9 cellular contexts compared by ENCODE assay signal in the genomic region with DNA sequence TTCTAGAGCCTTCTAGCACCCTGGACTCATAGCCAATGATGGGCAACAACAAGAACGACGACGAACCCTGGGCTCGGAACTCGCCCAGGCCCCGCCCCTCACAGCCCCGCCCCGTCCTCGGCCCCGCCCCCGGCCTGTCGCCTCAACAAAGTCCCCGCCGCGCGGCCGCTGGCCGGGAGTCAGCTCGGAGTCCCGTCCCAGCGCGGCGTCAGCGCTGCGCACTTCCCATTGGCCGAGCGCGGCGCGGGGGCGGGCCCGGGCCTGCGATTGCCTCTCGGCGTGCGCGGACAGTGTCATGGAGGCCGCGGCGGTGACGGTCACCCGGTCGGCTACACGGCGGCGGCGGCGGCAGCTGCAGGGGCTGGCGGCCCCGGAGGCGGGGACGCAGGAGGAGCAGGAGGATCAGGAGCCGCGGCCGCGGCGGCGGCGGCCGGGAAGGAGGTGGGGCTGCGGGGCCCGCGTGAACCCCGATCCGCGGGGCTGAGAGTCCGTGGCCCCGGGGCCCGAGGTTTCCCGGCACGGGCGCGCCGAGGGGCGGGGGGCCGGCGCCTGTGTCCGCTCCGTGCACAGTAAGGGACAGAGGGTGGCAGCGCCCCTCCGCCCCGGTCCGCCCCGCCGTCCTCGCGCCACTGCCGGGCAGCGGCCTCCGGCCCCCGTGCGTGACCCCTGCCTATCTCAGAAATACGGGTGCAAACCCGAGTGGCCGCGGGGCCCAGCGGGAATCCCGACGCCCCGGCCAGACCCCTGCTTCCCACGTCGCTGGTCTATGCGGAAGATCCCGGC. TPM values are rescaled to one million over a fixed set of nuclear protein-coding genes. Genes with fewer than 3 reads are reported as not detected.
DNase-seq lines count a peak whose midpoint lies in the region; ATAC-seq, FAIRE-seq and TF ChIP-seq lines count a peak whose summit lies in the region.
"Had no signal": no experiment of that assay in that cellular context is flagged by ENCODE, and none has a peak within 500 bp of the region (broad histone marks: within the 10 kb centered on the region; RNA-seq: fewer than 3 reads in every experiment).

A gene with protein sequence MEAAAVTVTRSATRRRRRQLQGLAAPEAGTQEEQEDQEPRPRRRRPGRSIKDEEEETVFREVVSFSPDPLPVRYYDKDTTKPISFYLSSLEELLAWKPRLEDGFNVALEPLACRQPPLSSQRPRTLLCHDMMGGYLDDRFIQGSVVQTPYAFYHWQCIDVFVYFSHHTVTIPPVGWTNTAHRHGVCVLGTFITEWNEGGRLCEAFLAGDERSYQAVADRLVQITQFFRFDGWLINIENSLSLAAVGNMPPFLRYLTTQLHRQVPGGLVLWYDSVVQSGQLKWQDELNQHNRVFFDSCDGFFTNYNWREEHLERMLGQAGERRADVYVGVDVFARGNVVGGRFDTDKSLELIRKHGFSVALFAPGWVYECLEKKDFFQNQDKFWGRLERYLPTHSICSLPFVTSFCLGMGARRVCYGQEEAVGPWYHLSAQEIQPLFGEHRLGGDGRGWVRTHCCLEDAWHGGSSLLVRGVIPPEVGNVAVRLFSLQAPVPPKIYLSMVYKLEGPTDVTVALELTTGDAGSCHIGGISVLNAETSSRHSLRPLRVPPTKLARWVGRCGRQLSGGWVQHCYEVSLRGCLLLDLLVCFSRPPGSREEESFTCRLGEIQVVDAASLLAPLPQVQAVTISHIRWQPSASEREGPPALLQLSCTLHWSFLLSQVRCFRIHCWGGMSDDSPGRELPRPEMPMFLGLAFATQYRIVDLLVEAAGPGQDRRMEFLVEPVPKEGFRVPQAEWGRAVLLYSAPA (plus strand): TSS at position 175 of the 783 bp plus-strand sequence. CDS start 121 bp downstream, at position 296.

- ATAC-seq in GM19372 (IDR thresholded peaks at IDR 0.05; ENCODE audit: low read depth, unreplicated experiment) (peak; percentile 90), HG03521 (IDR thresholded peaks at IDR 0.05; ENCODE audit: unreplicated experiment) (peak; percentile 95), HepG2 (peak; percentile 96)

- H3K36me3 ChIP-seq in BLaER1 (peaks cover 27% of the 10 kb centered on the region), HepG2 (replicated peaks in 1 of 2; ENCODE audit: control insufficient read depth in 1 of 2, insufficient read depth in 2 of 2, low read length in 2 of 2) (peaks cover 5 to 20% of the 10 kb centered on the region in 2 experiments; a peak in 4 of 5 replicates)

- H3K9ac ChIP-seq in BLaER1 (peak within 1 kb of the TSS; percentile 93), HepG2 (ENCODE audit: insufficient read depth, low read depth, low read length) (peak within 1 kb of the TSS; percentile 78)

- TF ChIP-seq CTCF in HepG2 (CRISPR knock-in tag; IDR thresholded peaks at IDR 0.05) = no peak

- in situ Hi-C loops in HepG2 (cut with HindIII; ENCODE audit: extremely low pct_ligation_motif_present, low pct_unique_long_range_greater_than_20kb) = no loop called here

- peak within 1 kb of the TSS; percentile 99 for H3K4me2 ChIP-seq in BLaER1
- peak within 1 kb of the TSS; percentile 94 for H3K4me2 ChIP-seq in HepG2 (ENCODE audit: low read depth, low read length)

- POLR2A ChIA-PET in HepG2 (lab: Yijun Ruan, JAX) = interaction anchor here (0.6 to 4.0 kb wide), 13 partner anchors 9 to 323 kb away, joined by 3 to 95 read pairs (median 4); a partner anchor contains a TSS

- FAIRE-seq in HepG2 (lab: Jason Lieb, UNC) = peak; percentile 32
- FAIRE-seq: TTC549 had no signal

- TF ChIP-seq EP300 in HepG2 (IDR thresholded peaks at IDR 0.05; ENCODE audit: low read depth in 2 of 2, low read length in 2 of 2) (no peak), HepG2 (CRISPR knock-in tag; IDR thresholded peaks at IDR 0.05; ENCODE audit: borderline replicate concordance) (no peak)

- peak; percentile 90 for DNase-seq in NCI-H748 (lab: John Stamatoyannopoulos, UW; ENCODE audit: unreplicated experiment)
- peak; percentile 79 to 86 for DNase-seq in activated CD4-positive, alpha-beta T cell treated with anti-CD3 and anti-CD28 coated beads, Interleukin-2, amount 50 U/mL, for 4 hours
- DNase-seq in dermis blood vessel endothelial cell = peak; percentile 93
- DNase-seq in HepG2 (ENCODE audit: low spot score) = peak; percentile 88
- DNase-seq in stimulated activated CD4-positive, alpha-beta T cell treated with anti-CD3 and anti-CD28 coated beads, Interleukin-2, amount 100 ng/mL, for 4 hours (ENCODE audit: low read depth) = peak; percentile 82

- H2AFZ ChIP-seq in HepG2 (ENCODE audit: low read length) = peak within 1 kb of the TSS; percentile 29

- H3K27ac ChIP-seq in BLaER1 (peak within 1 kb of the TSS; percentile 89), HepG2 (ENCODE audit: extremely low read length, insufficient read depth, low read length) (peak within 1 kb of the TSS; percentile 47)

- peaks cover 5% of the 10 kb centered on the region for H3K79me2 ChIP-seq in HepG2 (ENCODE audit: insufficient read depth, low read length)

- H4K20me1 ChIP-seq in BLaER1 (peaks cover 38% of the 10 kb centered on the region), HepG2 (ENCODE audit: insufficient read depth, low read length) (no peaks in the 10 kb centered on the region)

- intact Hi-C loops in HepG2 (cut with micrococcal nuclease; ENCODE audit: unreplicated experiment) = loop anchor here (5.0 kb wide), 1 partner anchor 58 kb away; no protein-coding TSS in a partner anchor

- peak within 1 kb of the TSS; percentile 97 for H3K4me3 ChIP-seq in BLaER1
- H3K4me3 ChIP-seq in HepG2 (replicated peaks in 1 of 3; ENCODE audit: insufficient read depth in 1 of 3, low read depth in 2 of 3, low read length in 3 of 3) = peak within 1 kb of the TSS; percentile 78 to 87 (median 83)

- TF ChIP-seq POLR2A in HepG2 (IDR thresholded peaks at IDR 0.05; ENCODE audit: insufficient read depth in 1 of 2, low read depth in 2 of 2, low read length in 2 of 2) = peak; percentile 48 to 84; a peak in 3 of 4 replicates

- H3K4me1 ChIP-seq in BLaER1 (peaks cover 29% of the 10 kb centered on the region), HepG2 (ENCODE audit: insufficient read depth, low read length) (peaks cover 41% of the 10 kb centered on the region)

- CTCF ChIA-PET in HepG2 (lab: Yijun Ruan, JAX; ENCODE audit: low intra/inter-chr PET ratio, low total read pairs) = no interaction called here

- 1% methylated on average over 29 of the region's 104 CpGs for WGBS in HepG2 (ENCODE audit: low lambda C conversion rate)

- H3K27me3 ChIP-seq in BLaER1 = no peaks in the 10 kb centered on the region
- H3K27me3 ChIP-seq in HepG2 (ENCODE audit: control insufficient read depth in 1 of 2, insufficient read depth in 2 of 2, low read length in 2 of 2) = peaks cover 0 to 17% of the 10 kb centered on the region in 2 experiments; a peak in 2 of 5 replicates

- H3K9me3 ChIP-seq in BLaER1 (no peaks in the 10 kb centered on the region), HepG2 (ENCODE audit: low read length) (no peaks in the 10 kb centered on the region)

- BruUV-seq in HepG2 (replicated peaks; lab: Mats Ljungman, UMichigan) = no TSS peak

- no peak; the same call in 1 of the 2 replicates for TF ChIP-seq RAD21 in HepG2 (CRISPR knock-in tag; IDR thresholded peaks at IDR 0.05)

TF ChIP-seq in HepG2, 621 proteins besides CTCF, POLR2A, EP300 and RAD21 (continues in another document):
- TF ChIP-seq, protein P1, sequence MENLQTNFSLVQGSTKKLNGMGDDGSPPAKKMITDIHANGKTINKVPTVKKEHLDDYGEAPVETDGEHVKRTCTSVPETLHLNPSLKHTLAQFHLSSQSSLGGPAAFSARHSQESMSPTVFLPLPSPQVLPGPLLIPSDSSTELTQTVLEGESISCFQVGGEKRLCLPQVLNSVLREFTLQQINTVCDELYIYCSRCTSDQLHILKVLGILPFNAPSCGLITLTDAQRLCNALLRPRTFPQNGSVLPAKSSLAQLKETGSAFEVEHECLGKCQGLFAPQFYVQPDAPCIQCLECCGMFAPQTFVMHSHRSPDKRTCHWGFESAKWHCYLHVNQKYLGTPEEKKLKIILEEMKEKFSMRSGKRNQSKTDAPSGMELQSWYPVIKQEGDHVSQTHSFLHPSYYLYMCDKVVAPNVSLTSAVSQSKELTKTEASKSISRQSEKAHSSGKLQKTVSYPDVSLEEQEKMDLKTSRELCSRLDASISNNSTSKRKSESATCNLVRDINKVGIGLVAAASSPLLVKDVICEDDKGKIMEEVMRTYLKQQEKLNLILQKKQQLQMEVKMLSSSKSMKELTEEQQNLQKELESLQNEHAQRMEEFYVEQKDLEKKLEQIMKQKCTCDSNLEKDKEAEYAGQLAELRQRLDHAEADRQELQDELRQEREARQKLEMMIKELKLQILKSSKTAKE (CRISPR knock-in tag; IDR thresholded peaks at IDR 0.05; ENCODE audit: borderline replicate concordance) = no peak
- TF ChIP-seq SIN3A (IDR thresholded peaks at IDR 0.05; ENCODE audit: borderline replicate concordance, low read depth, low read length) (peak; percentile 38; the same call in 1 of the 2 replicates), ZNF577 (CRISPR knock-in tag; IDR thresholded peaks at IDR 0.05; ENCODE audit: borderline replicate concordance, low read depth) (no peak)

RNA-seq across cellular contexts. Expression of the gene that starts here (rescaled TPM):
- total RNA-seq in dermis blood vessel endothelial cell (6.8 and 19.6 TPM in 2 replicates), HepG2 (2016; rRNA removed; fragmentation: Illumina TruSeq; extraction: Trizol) (2.8 and 10.6 TPM in 2 replicates)
- 10.9 and 11.3 TPM in 2 replicates for total RNA-seq in HepG2 (2016; cell fraction: cytosol; rRNA removed; fragmentation: Illumina TruSeq; extraction: Trizol; ENCODE audit: low read depth)
- 2.1 and 11.0 TPM in 2 replicates for total RNA-seq in HepG2 (2016; cell fraction: insoluble cytoplasmic fraction; rRNA removed; fragmentation: Illumina TruSeq; extraction: Trizol)
- total RNA-seq in HepG2 (2016; cell fraction: membrane; rRNA removed; fragmentation: Illumina TruSeq; extraction: Trizol) = 4.0 and 4.4 TPM in 2 replicates
- 17.7 and 21.9 TPM in 2 replicates for total RNA-seq in HepG2 (2016; cell fraction: nucleus; rRNA removed; fragmentation: Illumina TruSeq; extraction: Trizol)
- polyA plus RNA-seq in HepG2 (2011; rRNA removed) = 18.1 and 30.3 TPM in 2 replicates
- polyA plus RNA-seq in HepG2 (2011; cell fraction: cytosol; rRNA removed) = 4.4 and 5.4 TPM in 2 replicates
- polyA plus RNA-seq in HepG2 (2011; cell fraction: nucleus; rRNA removed) = 327 and 364 TPM in 2 replicates
- polyA plus RNA-seq in HepG2 (2012) = 25.6 and 35.5 TPM in 2 replicates
- polyA plus RNA-seq in HepG2 (2016; cell fraction: cytosol; fragmentation: Illumina TruSeq; extraction: Trizol; ENCODE audit: low read depth) = 0.50 and 0.71 TPM in 2 replicates
- polyA plus RNA-seq in HepG2 (2016; cell fraction: insoluble cytoplasmic fraction; fragmentation: Illumina TruSeq; extraction: Trizol; ENCODE audit: low read depth) = 3.3 and 4.0 TPM in 2 replicates
- polyA plus RNA-seq in HepG2 (2016; cell fraction: membrane; fragmentation: Illumina TruSeq; extraction: Trizol; ENCODE audit: low read depth) = 1.3 and 1.4 TPM in 2 replicates
- 64.3 and 73.5 TPM in 2 replicates for polyA plus RNA-seq in HepG2 (2016; cell fraction: nucleus; fragmentation: Illumina TruSeq; extraction: Trizol; ENCODE audit: insufficient read depth, low read depth)
- 27.1 and 30.9 TPM in 2 replicates for polyA minus RNA-seq in HepG2 (2011; rRNA and poly(A)+ RNA removed; ENCODE audit: low replicate concordance)
- 4.3 and 5.1 TPM in 2 replicates for polyA minus RNA-seq in HepG2 (2011; cell fraction: cytosol; rRNA and poly(A)+ RNA removed)
- 56.1 and 79.6 TPM in 2 replicates for polyA minus RNA-seq in HepG2 (2011; cell fraction: nucleus; rRNA and poly(A)+ RNA removed)

Comparison
In these comparisons a context has a peak if more than half of its experiments do, and no peak if none do; other contexts are left out.
1. Peak in every context shown above with its lines: DNase-seq, ATAC-seq, H3K4me3 ChIP-seq and H3K27ac ChIP-seq.